8 cellular contexts compared by ENCODE assay signal in genomic region chr5:95861221-95861857, GRCh38. TPM values are rescaled to one million over a fixed set of nuclear protein-coding genes. Genes with fewer than 3 reads are reported as not detected.
DNase-seq lines count a peak whose midpoint lies in the region; ATAC-seq and TF ChIP-seq lines count a peak whose summit lies in the region.

No MANE protein-coding gene starts in this region.

- no peak for TF ChIP-seq CTCF in Caco-2 (IDR thresholded peaks at IDR 0.05; ENCODE audit: insufficient read depth in 1 of 2, low read depth in 1 of 2, low read length in 1 of 2, severe bottlenecking in 1 of 2, unreplicated experiment in 1 of 2)

- H3K4me1 ChIP-seq in Caco-2: peaks cover 67% of the 10 kb centered on the region

- no TSS peak for BruUV-seq in Caco-2 (replicated peaks; lab: Mats Ljungman, UMichigan)

- POLR2A ChIA-PET in Caco-2 (lab: Charles Lee): no interaction called here

- H3K9me3 ChIP-seq in Caco-2: no peaks in the 10 kb centered on the region

- H3K27ac Mint-ChIP-seq in Caco-2 (ENCODE audit: unreplicated experiment): peak overlapping the region; percentile 51
- H3K27ac Mint-ChIP-seq in activated T-cell treated with anti-CD3 and anti-CD28 coated beads, Interleukin-2, amount 50 U/mL, for 72 hours: peak overlapping the region; percentile 79

- no peaks in the 10 kb centered on the region for H3K9me3 Mint-ChIP-seq in Caco-2 (ENCODE audit: unreplicated experiment)
- H3K9me3 Mint-ChIP-seq in activated T-cell treated with anti-CD3 and anti-CD28 coated beads, Interleukin-2, amount 50 U/mL, for 72 hours: no peaks in the 10 kb centered on the region

- CTCF ChIA-PET in Caco-2 (lab: Charles Lee): interaction anchor here (0.8 to 1.1 kb wide), 2 partner anchors 13 to 26 kb away, joined by 3 read pairs; no protein-coding TSS in a partner anchor

- peaks cover 65% of the 10 kb centered on the region for H3K4me1 Mint-ChIP-seq in Caco-2 (ENCODE audit: low read depth, unreplicated experiment)
- peaks cover 89% of the 10 kb centered on the region for H3K4me1 Mint-ChIP-seq in activated T-cell treated with anti-CD3 and anti-CD28 coated beads, Interleukin-2, amount 50 U/mL, for 72 hours (ENCODE audit: low read depth)

- DNase-seq in Caco-2 (peak; percentile 49 to 54), LHCN-M2 (ENCODE audit: low read depth) (peak; percentile 98), left cardiac atrium (peak; percentile 78), stromal cell of bone marrow (ENCODE audit: low read depth) (peak; percentile 98), RPMI8226 (no peak), activated gamma-delta T cell treated with Interleukin-2 at 50 U/mL for 16 hours (no peak)
- DNase-seq in activated T-cell treated with anti-CD3 and anti-CD28 coated beads, Interleukin-2, amount 50 U/mL, for 72 hours: peak in 1 of 2 donors; percentile 19

- no peaks in the 10 kb centered on the region for H3K36me3 ChIP-seq in Caco-2 (ENCODE audit: control insufficient read depth, insufficient read depth, low read length)

- H3K4me3 ChIP-seq in Caco-2 (ENCODE audit: low read depth, low read length): no peak overlapping the region

- ATAC-seq in activated T-cell treated with anti-CD3 and anti-CD28 coated beads, Interleukin-2, amount 50 U/mL, for 72 hours (replicated peaks in 1 of 2): peak in 1 of 2 donors; percentile 6
- ATAC-seq in left cardiac atrium (peak; percentile 5 to 19), HG03432 (IDR thresholded peaks at IDR 0.05; ENCODE audit: unreplicated experiment) (no peak)

- H3K27me3 Mint-ChIP-seq in Caco-2 (ENCODE audit: insufficient read depth, unreplicated experiment): no peaks in the 10 kb centered on the region
- no peaks in the 10 kb centered on the region for H3K27me3 Mint-ChIP-seq in activated T-cell treated with anti-CD3 and anti-CD28 coated beads, Interleukin-2, amount 50 U/mL, for 72 hours (ENCODE audit: low read depth)

- H3K36me3 Mint-ChIP-seq in Caco-2 (ENCODE audit: insufficient read depth, unreplicated experiment): peaks cover 11% of the 10 kb centered on the region
- no peaks in the 10 kb centered on the region for H3K36me3 Mint-ChIP-seq in activated T-cell treated with anti-CD3 and anti-CD28 coated beads, Interleukin-2, amount 50 U/mL, for 72 hours (ENCODE audit: insufficient read depth in 2 of 2)

- peak overlapping the region; percentile 67 for H3K4me3 Mint-ChIP-seq in Caco-2 (ENCODE audit: unreplicated experiment)
- H3K4me3 Mint-ChIP-seq in activated T-cell treated with anti-CD3 and anti-CD28 coated beads, Interleukin-2, amount 50 U/mL, for 72 hours: peak overlapping the region; percentile 61 to 67

- intact Hi-C loops in Caco-2 (cut with micrococcal nuclease; ENCODE audit: unreplicated experiment) (no loop called here), left cardiac atrium (cut with DNase I) (loop anchor here in 1 of 2 donors (5.0 to 10.0 kb wide), 2 partner anchors 96 to 743 kb away; no protein-coding TSS in a partner anchor)

- no peaks in the 10 kb centered on the region for H3K27me3 ChIP-seq in Caco-2 (replicated peaks; ENCODE audit: control insufficient read depth, insufficient read depth, low read length)

RNA-seq across cellular contexts. Expression of gene GLRX, which starts 38.8 kb away (rescaled TPM):
- total RNA-seq in Caco-2 (2022): 17.9 and 26.4 TPM in 2 replicates
- total RNA-seq in LHCN-M2 (2014; rRNA removed): 108 and 119 TPM in 2 replicates
- 180 TPM for polyA plus RNA-seq in LHCN-M2 (2012)
- 10 to 100 TPM; 19.1 to 23.4 TPM for total RNA-seq in activated T-cell treated with anti-CD3 and anti-CD28 coated beads, Interleukin-2, amount 50 U/mL, for 72 hours
- total RNA-seq in left cardiac atrium: 10 to 100 TPM; 73.1 to 76.0 TPM

Comparison
In these comparisons a context has a peak if more than half of its experiments do, and no peak if none do; other contexts are left out.
1. DNase-seq: peak in Caco-2 (2 of 2), LHCN-M2 (single experiment), left cardiac atrium (single experiment) and stromal cell of bone marrow (single experiment); none in RPMI8226 (single experiment) and activated gamma-delta T cell treated with Interleukin-2 at 50 U/mL for 16 hours (single experiment).